Comparison of ENCODE assay signal across 34 cellular contexts in the genomic region with DNA sequence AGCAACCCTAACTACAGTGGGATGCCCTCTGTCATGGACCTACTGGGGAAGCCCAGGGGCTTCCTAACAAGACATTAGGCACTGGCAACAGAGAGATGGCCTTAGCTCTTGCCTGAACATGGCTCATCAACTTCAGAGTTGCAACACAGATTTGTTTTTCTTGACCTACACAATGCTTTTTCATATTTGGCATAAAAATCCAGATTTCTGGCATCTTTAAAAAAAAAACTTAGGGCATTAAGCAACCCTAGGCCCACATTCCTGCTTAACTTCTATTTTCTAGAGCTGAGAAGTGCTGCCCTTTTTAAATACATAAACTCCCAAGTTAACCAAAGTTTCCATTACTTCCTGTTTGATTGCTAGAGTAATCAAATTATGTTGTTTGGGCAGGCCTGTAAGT. TPM values are rescaled to one million over a fixed set of nuclear protein-coding genes. Genes with fewer than 3 reads are reported as not detected.
DNase-seq lines count a peak whose midpoint lies in the region; ATAC-seq, FAIRE-seq and TF ChIP-seq lines count a peak whose summit lies in the region.
"Had no signal": no experiment of that assay in that cellular context is flagged by ENCODE, and none has a peak within 500 bp of the region (broad histone marks: within the 10 kb centered on the region; RNA-seq: fewer than 3 reads in every experiment).

No MANE protein-coding gene starts in this region.

- in situ Hi-C loops in IMR-90 (cut with MboI; ENCODE audit: low sequenced_read_pairs) = no loop called here

- H2AFZ ChIP-seq in IMR-90 (replicated peaks; ENCODE audit: low read length, poor library complexity) (no peak overlapping the region), keratinocyte (ENCODE audit: control insufficient read depth, low read length) (peak overlapping the region; percentile 28)
- H2AFZ ChIP-seq: PC-9 had no signal

- no peak overlapping the region for H2BK15ac ChIP-seq in IMR-90 (ENCODE audit: low read depth, low read length)

- no peak overlapping the region for H3K23ac ChIP-seq in IMR-90 (ENCODE audit: low read depth, low read length)

- H2BK5ac ChIP-seq in IMR-90 (ENCODE audit: low read depth, low read length, poor library complexity, severe bottlenecking) = no peak overlapping the region

- TF ChIP-seq CTCF in IMR-90 (conservative IDR thresholded peaks at IDR 0.05; ENCODE audit: low read depth, low read length) (no peak), keratinocyte (optimal IDR thresholded peaks at IDR 0.05 in 1 of 3, IDR thresholded peaks at IDR 0.05 in 1 of 3, conservative IDR thresholded peaks at IDR 0.05 in 1 of 3; ENCODE audit: extremely low read depth in 1 of 3, insufficient read depth in 2 of 3, low read length in 3 of 3) (no peak)

- no peaks in the 10 kb centered on the region for H3K79me1 ChIP-seq in IMR-90 (ENCODE audit: low read depth in 1 of 2, low read length in 2 of 2)

- H4K8ac ChIP-seq in IMR-90 (ENCODE audit: low read depth in 2 of 2, low read length in 2 of 2) = no peak overlapping the region

- H3K4me2 ChIP-seq in IMR-90 (ENCODE audit: low read depth, low read length) (no peak overlapping the region), keratinocyte (ENCODE audit: control insufficient read depth, extremely low read depth, insufficient read depth, low read depth, low read length) (no peak overlapping the region)
- H3K4me2 ChIP-seq: PC-9 had no signal

- no peaks in the 10 kb centered on the region for H3K9me3 Mint-ChIP-seq in activated T-cell treated with anti-CD3 and anti-CD28 coated beads, Interleukin-2, amount 50 U/mL, for 72 hours

- H3K79me2 ChIP-seq in keratinocyte (ENCODE audit: control insufficient read depth, insufficient read depth, low read length) = no peaks in the 10 kb centered on the region

- H4K91ac ChIP-seq in IMR-90 (ENCODE audit: insufficient read depth, low read depth, low read length) = no peak overlapping the region

- intact Hi-C loops in IMR-90 (cut with micrococcal nuclease) = loop anchor here (2.0 kb wide), 1 partner anchor 120 kb away; no protein-coding TSS in a partner anchor
- intact Hi-C loops in sciatic nerve (cut with DNase I) = no loop called here

- FAIRE-seq in keratinocyte (lab: Jason Lieb, UNC) = no peak
- FAIRE-seq: A204.1, GM12878, H1, HepG2, K562 had no signal

- H3K9ac ChIP-seq in IMR-90 (ENCODE audit: low read depth, low read length) (no peak overlapping the region), keratinocyte (ENCODE audit: control insufficient read depth, extremely low read depth, insufficient read depth, low read length) (no peak overlapping the region)

- no peak overlapping the region for H3K4me3 Mint-ChIP-seq in activated T-cell treated with anti-CD3 and anti-CD28 coated beads, Interleukin-2, amount 50 U/mL, for 72 hours
- H3K4me3 Mint-ChIP-seq: CD4-positive, alpha-beta memory T cell had no signal

- H2BK120ac ChIP-seq in IMR-90 (ENCODE audit: low read depth, low read length) = no peak overlapping the region

- no peaks in the 10 kb centered on the region for H3K36me3 Mint-ChIP-seq in activated T-cell treated with anti-CD3 and anti-CD28 coated beads, Interleukin-2, amount 50 U/mL, for 72 hours (ENCODE audit: insufficient read depth in 2 of 2)
- H3K36me3 Mint-ChIP-seq: CD4-positive, alpha-beta memory T cell had no signal

- H3K4me1 Mint-ChIP-seq in activated T-cell treated with anti-CD3 and anti-CD28 coated beads, Interleukin-2, amount 50 U/mL, for 72 hours (ENCODE audit: low read depth) = no peaks in the 10 kb centered on the region
- H3K4me1 Mint-ChIP-seq: CD4-positive, alpha-beta memory T cell had no signal

- peak overlapping the region; percentile 6; the same call in 1 of the 2 replicates for H3K27ac ChIP-seq in IMR-90 (ENCODE audit: insufficient read depth, low read length)
- no peak overlapping the region for H3K27ac ChIP-seq in keratinocyte (ENCODE audit: control insufficient read depth, insufficient read depth, low read length)
- H3K27ac ChIP-seq: PC-9, SJCRH30 had no signal

- POLR2A ChIA-PET in IMR-90 (lab: Charles Lee; ENCODE audit: unreplicated experiment) = no interaction called here

- H3K56ac ChIP-seq in IMR-90 (ENCODE audit: extremely low read depth, insufficient read depth, low read length) = no peak overlapping the region

- H3K9me1 ChIP-seq in IMR-90 (ENCODE audit: insufficient read depth, low read length) (0 out of 2 replicates have a peak, but pooled peaks cover 2% of the 10 kb centered on the region), keratinocyte (ENCODE audit: control insufficient read depth, extremely low read depth, insufficient read depth, low read length) (no peaks in the 10 kb centered on the region)

- DNase-seq in IMR-90 (no peak), fibroblast of gingiva (ENCODE audit: low read depth) (peak; percentile 85), keratinocyte (ENCODE audit: low read depth, low spot score) (no peak), sciatic nerve (ENCODE audit: low spot score) (no peak), NCI-H2196 treated with DMSO at 0.1 percent for 48 hours (lab: John Stamatoyannopoulos, UW; ENCODE audit: unreplicated experiment) (no peak)
- no peak for DNase-seq in activated T-cell treated with anti-CD3 and anti-CD28 coated beads, Interleukin-2, amount 50 U/mL, for 72 hours
- DNase-seq: C1 segment of cervical spinal cord; CD4-positive, alpha-beta memory T cell; COR-L47; DMS53; EL; GDM1; HCEC 1CT; Kasumi-1; MV-4-11; NCI-H1105 treated with DMSO at 0.1 percent for 48 hours; NCI-H146; NCI-H1930; NCI-H2107; NCI-H446; NCI-H524 treated with DMSO at 0.1 percent for 48 hours; NCI-H774; PC-9; SJCRH30 had no signal

- H3K4me1 ChIP-seq in IMR-90 (ENCODE audit: control insufficient read depth, insufficient read depth, low read length) (no peaks in the 10 kb centered on the region; the same call in 1 of the 2 replicates), keratinocyte (ENCODE audit: control insufficient read depth, extremely low read depth, insufficient read depth, low read length) (no peaks in the 10 kb centered on the region)
- H3K4me1 ChIP-seq: SJCRH30 had no signal

- CTCF ChIA-PET in IMR-90 (lab: Yijun Ruan, JAX) = interaction anchor here (0.6 to 4.1 kb wide), 3 partner anchors 91 to 467 kb away, joined by 4 to 27 read pairs (median 5); no protein-coding TSS in a partner anchor

- TF ChIP-seq POLR2A in IMR-90 (IDR thresholded peaks at IDR 0.05; ENCODE audit: low read depth, low read length) = no peak

- H4K20me1 ChIP-seq in IMR-90 (ENCODE audit: insufficient read depth, low read length) = no peaks in the 10 kb centered on the region
- no peaks in the 10 kb centered on the region for H4K20me1 ChIP-seq in keratinocyte (ENCODE audit: control insufficient read depth, extremely low read depth, insufficient read depth, low read length)

- H2AK5ac ChIP-seq in IMR-90 (ENCODE audit: low read depth, low read length) = no peak overlapping the region

- H3K4me3 ChIP-seq in IMR-90 (ENCODE audit: insufficient read depth, low read depth, low read length) = no peak overlapping the region
- no peak overlapping the region for H3K4me3 ChIP-seq in keratinocyte (ENCODE audit: control insufficient read depth in 2 of 3, extremely low read depth in 1 of 3, insufficient read depth in 2 of 3, low read depth in 1 of 3, low read length in 3 of 3)
- H3K4me3 ChIP-seq: GM12878, K562, PC-9, SJCRH30 had no signal

- peak overlapping the region; percentile 80; the same call in 1 of the 2 replicates for H3K18ac ChIP-seq in IMR-90 (ENCODE audit: low read depth, low read length)

- H2BK20ac ChIP-seq in IMR-90 (ENCODE audit: low read depth, low read length) = no peak overlapping the region

- dilution Hi-C loops in IMR-90 (cut with HindIII; ENCODE audit: low sequenced_read_pairs, unreplicated experiment) = no loop called here
- dilution Hi-C loops in keratinocyte (cut with MboI; ENCODE audit: extremely low pct_ligation_motif_present, low sequenced_read_pairs) = no loop called here

- H3K27me3 ChIP-seq in IMR-90 (ENCODE audit: control insufficient read depth, insufficient read depth, low read length) (no peaks in the 10 kb centered on the region), keratinocyte (ENCODE audit: control insufficient read depth, extremely low read depth, insufficient read depth, low read length) (no peaks in the 10 kb centered on the region)

- H2AK9ac ChIP-seq in IMR-90 (replicated peaks; ENCODE audit: low read depth, low read length, poor library complexity) = no peak overlapping the region

- no peak overlapping the region for H3K27ac Mint-ChIP-seq in activated T-cell treated with anti-CD3 and anti-CD28 coated beads, Interleukin-2, amount 50 U/mL, for 72 hours
- H3K27ac Mint-ChIP-seq: CD4-positive, alpha-beta memory T cell had no signal

- no peak for ATAC-seq in IMR-90 (ENCODE audit: low read depth)
- ATAC-seq in sciatic nerve = peak; percentile 17
- no peak for ATAC-seq in activated T-cell treated with anti-CD3 and anti-CD28 coated beads, Interleukin-2, amount 50 U/mL, for 72 hours (replicated peaks in 1 of 2)
- no peak for ATAC-seq in GM18498 (IDR thresholded peaks at IDR 0.05; ENCODE audit: unreplicated experiment)
- ATAC-seq in GM21447 (IDR thresholded peaks at IDR 0.05; ENCODE audit: unreplicated experiment) = no peak
- ATAC-seq: GM12878, HepG2, K562, Right ventricle myocardium inferior, SK-N-SH treated with all-trans-retinoic acid at 6 μM for 48 hours had no signal

- BruUV-seq in IMR-90 (replicated peaks; lab: Mats Ljungman, UMichigan) = no TSS peak

- no peak overlapping the region for H3K4ac ChIP-seq in IMR-90 (ENCODE audit: low read depth, low read length)

- H3K36me3 ChIP-seq in IMR-90 (ENCODE audit: control insufficient read depth, insufficient read depth, low read length) (no peaks in the 10 kb centered on the region), keratinocyte (ENCODE audit: control insufficient read depth in 2 of 2, extremely low read depth in 1 of 2, insufficient read depth in 2 of 2, low read length in 2 of 2) (no peaks in the 10 kb centered on the region)
- H3K36me3 ChIP-seq: SJCRH30 had no signal

- TF ChIP-seq RAD21 in IMR-90 (IDR thresholded peaks at IDR 0.05; ENCODE audit: low read length) = no peak

- H3K27me3 Mint-ChIP-seq in activated T-cell treated with anti-CD3 and anti-CD28 coated beads, Interleukin-2, amount 50 U/mL, for 72 hours (ENCODE audit: low read depth) = no peaks in the 10 kb centered on the region
- H3K27me3 Mint-ChIP-seq: CD4-positive, alpha-beta memory T cell had no signal

- H4K5ac ChIP-seq in IMR-90 (ENCODE audit: low read depth, low read length) = no peak overlapping the region

- H3K9me3 ChIP-seq in IMR-90 (ENCODE audit: control insufficient read depth, insufficient read depth, low read length) (no peaks in the 10 kb centered on the region), keratinocyte (ENCODE audit: control insufficient read depth, low read depth, low read length) (no peaks in the 10 kb centered on the region)
- H3K9me3 ChIP-seq: SJCRH30 had no signal

- no peak overlapping the region for H3K14ac ChIP-seq in IMR-90 (replicated peaks; ENCODE audit: low read depth, low read length)

RNA-seq across cellular contexts. Expression of a gene that starts 8.0 kb away (rescaled TPM):
- total RNA-seq in IMR-90 (2012; rRNA removed) (1.3 and 1.4 TPM in 2 replicates), sciatic nerve (1.4 TPM)
- polyA plus RNA-seq in IMR-90 (2012; rRNA removed) (0.37 and 0.48 TPM in 2 replicates), keratinocyte (not detected in 3 replicates)
- polyA plus RNA-seq in IMR-90 (2012; cell fraction: cytosol; rRNA removed) = 0.16 and 0.39 TPM in 2 replicates
- polyA plus RNA-seq in IMR-90 (2012; cell fraction: nucleus; rRNA removed; ENCODE audit: low replicate concordance) = 0.09 and 1.1 TPM in 2 replicates
- polyA plus RNA-seq in keratinocyte (2011; ENCODE audit: low read depth) = 0.27 TPM
- not detected in 2 replicates for polyA plus RNA-seq in keratinocyte (2011; cell fraction: cytosol; rRNA removed)
- polyA plus RNA-seq in keratinocyte (2011; cell fraction: nucleus; rRNA removed) = not detected in 2 replicates
- polyA plus RNA-seq in keratinocyte (2012; ENCODE audit: low replicate concordance) = not detected in 2 replicates
- polyA minus RNA-seq in keratinocyte = not detected in 3 replicates
- polyA minus RNA-seq in keratinocyte (2011; cell fraction: cytosol; rRNA and poly(A)+ RNA removed) = not detected
- 0.39 TPM in 1 of 2 replicates, not detected in the other for polyA minus RNA-seq in keratinocyte (2011; cell fraction: nucleus; rRNA and poly(A)+ RNA removed)
- total RNA-seq in activated T-cell treated with anti-CD3 and anti-CD28 coated beads, Interleukin-2, amount 50 U/mL, for 72 hours = not detected
- total RNA-seq: CD4-positive, alpha-beta memory T cell; HepG2; K562; PC-9; Right ventricle myocardium inferior; RPMI7951; SJCRH30 had no signal
- polyA plus RNA-seq: CD4-positive, alpha-beta memory T cell; HepG2; K562 had no signal
